ENCODE assay signal across 8 cellular contexts in the genomic region with DNA sequence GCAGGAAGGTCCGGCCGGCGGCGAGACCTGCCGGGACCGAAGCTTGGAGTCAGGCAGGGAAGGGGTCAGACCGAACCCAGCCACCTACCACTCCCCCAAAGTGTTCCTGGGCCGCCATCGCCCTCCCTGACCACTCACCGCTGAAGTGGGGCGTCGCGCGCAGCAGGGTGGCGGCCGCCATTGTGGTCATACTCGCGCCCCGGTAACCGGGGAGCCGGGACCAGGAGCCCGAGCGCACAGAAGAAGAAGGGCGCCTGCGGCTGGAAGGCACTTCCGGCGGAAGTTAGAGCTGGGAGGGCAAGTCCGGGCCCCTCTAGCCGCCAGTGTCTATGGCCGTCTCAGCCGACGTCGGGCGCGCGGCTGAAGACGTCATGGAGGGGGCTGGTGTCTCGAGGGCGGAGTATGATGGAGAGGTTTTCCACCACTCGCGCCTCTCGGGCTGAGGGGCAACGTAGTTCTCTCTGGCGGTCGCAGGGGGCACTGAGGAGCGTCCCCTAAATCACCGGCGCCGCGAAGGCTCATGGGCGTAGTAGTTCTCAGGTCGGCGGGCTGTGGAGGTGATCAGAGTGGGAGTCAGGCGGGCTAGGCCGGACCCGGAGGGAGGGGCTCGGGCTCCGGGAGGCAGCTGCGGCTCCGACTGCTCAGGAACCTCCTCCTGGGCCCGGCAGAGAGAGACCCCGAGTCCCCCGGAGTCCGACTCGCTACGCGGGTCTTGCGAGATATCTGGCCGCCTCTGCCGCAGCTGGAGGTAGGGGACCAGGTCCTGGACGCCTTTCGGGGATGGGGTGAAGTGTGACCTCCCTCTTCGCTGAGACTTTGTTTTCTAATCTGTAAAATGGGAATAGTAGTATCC. TPM values are rescaled to one million over a fixed set of nuclear protein-coding genes. Genes with fewer than 3 reads are reported as not detected.
DNase-seq lines count a peak whose midpoint lies in the region; FAIRE-seq and TF ChIP-seq lines count a peak whose summit lies in the region.

Gene TUFM, minus strand, starts transcription at position 269 of the 853 bp plus-strand sequence. Its CDS starts 79 bp downstream, at position 190.

- H3K4me1 Mint-ChIP-seq in neural progenitor cell, result peaks cover 17% of the 10 kb centered on the region

- H3K9me3 ChIP-seq in HAP-1 (no peaks in the 10 kb centered on the region), MM.1S (replicated peaks; ENCODE audit: insufficient read depth, low read length) (no peaks in the 10 kb centered on the region), neural progenitor cell (ENCODE audit: low read depth) (no peaks in the 10 kb centered on the region), subcutaneous abdominal adipose tissue (ENCODE audit: control insufficient read depth in 5 of 5, low read length in 5 of 5) (no peaks in the 10 kb centered on the region)

- H3K9ac ChIP-seq in MM.1S (ENCODE audit: low read length) (peak within 1 kb of the TSS; percentile 82), neural progenitor cell (peak within 1 kb of the TSS; percentile 82), subcutaneous abdominal adipose tissue (ENCODE audit: low read length in 5 of 5) (peak within 1 kb of the TSS; percentile 68 to 99 (median 94))

- peak; percentile 76 for TF ChIP-seq CTCF in MM.1S (IDR thresholded peaks at IDR 0.05; ENCODE audit: low read length)
- peak; percentile 53 for TF ChIP-seq CTCF in foreskin fibroblast (IDR thresholded peaks at IDR 0.05; ENCODE audit: low read depth, low read length)
- TF ChIP-seq CTCF in neural progenitor cell (IDR thresholded peaks at IDR 0.05), result peak; percentile 70

- H3K36me3 Mint-ChIP-seq in neural progenitor cell, result peaks cover 15% of the 10 kb centered on the region

- H3K4me3 ChIP-seq in HAP-1 (peak within 1 kb of the TSS; percentile 100), MM.1S (ENCODE audit: low read length) (peak within 1 kb of the TSS; percentile 97), foreskin fibroblast (ENCODE audit: low read depth in 1 of 2, low read length in 2 of 2) (peak within 1 kb of the TSS; percentile 85 to 95), neural progenitor cell (peak within 1 kb of the TSS; percentile 75), subcutaneous abdominal adipose tissue (ENCODE audit: low read depth in 1 of 5, low read length in 5 of 5) (peak within 1 kb of the TSS; percentile 83 to 99 (median 93))

- FAIRE-seq in G401.6 (lab: Jason Lieb, UNC), result peak; percentile 99

- peak within 1 kb of the TSS; percentile 90 for H2AFZ ChIP-seq in MM.1S (ENCODE audit: low read length)
- peak within 1 kb of the TSS; percentile 89 for H2AFZ ChIP-seq in neural progenitor cell (replicated peaks)

- H3K9me3 Mint-ChIP-seq in neural progenitor cell, result no peaks in the 10 kb centered on the region

- in situ Hi-C loops in HAP-1 (cut with MboI; ENCODE audit: low sequenced_read_pairs), result loop anchor here (5.0 kb wide), 1 partner anchor 101 kb away; no protein-coding TSS in a partner anchor

- H3F3A ChIP-seq in MM.1S (ENCODE audit: insufficient read depth, low read length) (peaks cover 2% of the 10 kb centered on the region), neural progenitor cell (ENCODE audit: low read depth) (peaks cover 32% of the 10 kb centered on the region)

- peak; percentile 98 for DNase-seq in HAP-1 (ENCODE audit: low spot score in 2 of 2)
- peak; percentile 98 for DNase-seq in MM.1S
- DNase-seq in SIG-M5 treated with dmso at 0.1 percent for 504 hours (lab: John Stamatoyannopoulos, UW; ENCODE audit: unreplicated experiment), result peak; percentile 97
- peak; percentile 97 for DNase-seq in activated gamma-delta T cell treated with anti-CD3 and anti-CD28 coated beads, Interleukin-2, amount 50 U/mL, for 16 hours (ENCODE audit: low read depth)
- DNase-seq in foreskin fibroblast, result peak; percentile 99
- DNase-seq in neural progenitor cell (ENCODE audit: low spot score), result peak; percentile 99

- no peaks in the 10 kb centered on the region for H3K27me3 ChIP-seq in HAP-1 (ENCODE audit: low read depth)
- H3K27me3 ChIP-seq in MM.1S (replicated peaks; ENCODE audit: insufficient read depth, low read length), result no peaks in the 10 kb centered on the region
- H3K27me3 ChIP-seq in neural progenitor cell, result no peaks in the 10 kb centered on the region
- H3K27me3 ChIP-seq in subcutaneous abdominal adipose tissue (ENCODE audit: control insufficient read depth in 5 of 5, insufficient read depth in 4 of 5, low read length in 5 of 5), result no peaks in the 10 kb centered on the region

- H4K20me1 ChIP-seq in MM.1S (ENCODE audit: insufficient read depth, low read length) (no peaks in the 10 kb centered on the region), neural progenitor cell (ENCODE audit: low read depth) (no peaks in the 10 kb centered on the region)

- peak within 1 kb of the TSS; percentile 94 for H3K27ac Mint-ChIP-seq in neural progenitor cell

- H3K4me2 ChIP-seq in MM.1S (ENCODE audit: low read depth, low read length), result peak within 1 kb of the TSS; percentile 90
- H3K4me2 ChIP-seq in neural progenitor cell, result peak within 1 kb of the TSS; percentile 91

- H3K9me2 ChIP-seq in MM.1S (replicated peaks; ENCODE audit: insufficient read depth, low read length), result no peaks in the 10 kb centered on the region

- H3K36me3 ChIP-seq in HAP-1 (replicated peaks) (peaks cover 42% of the 10 kb centered on the region), MM.1S (replicated peaks; ENCODE audit: insufficient read depth, low read length) (no peaks in the 10 kb centered on the region; the same call in 1 of the 2 replicates), neural progenitor cell (no peaks in the 10 kb centered on the region), subcutaneous abdominal adipose tissue (ENCODE audit: control insufficient read depth in 5 of 5, insufficient read depth in 5 of 5, low read length in 5 of 5) (peaks cover 0 to 33% (median 32%) of the 10 kb centered on the region in 5 donors)

- H3K79me2 ChIP-seq in MM.1S (ENCODE audit: low read length), result peaks cover 39% of the 10 kb centered on the region
- peaks cover 28% of the 10 kb centered on the region for H3K79me2 ChIP-seq in neural progenitor cell (ENCODE audit: low read depth)

- peak within 1 kb of the TSS; percentile 36; the same call in 1 of the 2 replicates for H3K27ac ChIP-seq in MM.1S (ENCODE audit: low read length)
- H3K27ac ChIP-seq in neural progenitor cell, result no peak within 1 kb of the TSS
- peak within 1 kb of the TSS; percentile 88 for H3K27ac ChIP-seq in subcutaneous abdominal adipose tissue (ENCODE audit: low read depth, low read length)

- H3K27me3 Mint-ChIP-seq in neural progenitor cell (ENCODE audit: insufficient read depth, low read depth), result peaks cover 8% of the 10 kb centered on the region

- H3K4me1 ChIP-seq in HAP-1 (peaks cover 4% of the 10 kb centered on the region), MM.1S (ENCODE audit: low read length) (peaks cover 12% of the 10 kb centered on the region), neural progenitor cell (no peaks in the 10 kb centered on the region), subcutaneous abdominal adipose tissue (ENCODE audit: control insufficient read depth in 5 of 5, insufficient read depth in 5 of 5, low read length in 5 of 5) (peaks cover 6 to 25% (median 24%) of the 10 kb centered on the region in 5 donors)

- peak within 1 kb of the TSS; percentile 94 for H3K4me3 Mint-ChIP-seq in neural progenitor cell

RNA-seq across cellular contexts. Expression of gene TUFM, which starts in this region (rescaled TPM):
- total RNA-seq in neural progenitor cell (ENCODE audit: low replicate concordance), result 74.0 and 131 TPM in 2 replicates
